11 cellular contexts compared by ENCODE assay signal in genomic region chr12:15225819-15226218, GRCh38. TPM values are rescaled to one million over a fixed set of nuclear protein-coding genes. Genes with fewer than 3 reads are reported as not detected.
DNase-seq lines count a peak whose midpoint lies in the region; ATAC-seq and TF ChIP-seq lines count a peak whose summit lies in the region.
"Not testable (repeated sequence)": the region's sequence is repeated elsewhere in the genome, so short reads cannot be mapped to it uniquely, and the experiment has no call there.
"Had no signal": no experiment of that assay in that cellular context is flagged by ENCODE, and none has a peak within 500 bp of the region (broad histone marks: within the 10 kb centered on the region; RNA-seq: fewer than 3 reads in every experiment).

No MANE protein-coding gene starts in this region.

- not testable (repeated sequence) for H3K27me3 ChIP-seq in uterus

- H3K9me3 ChIP-seq in HEK293 (ENCODE audit: control insufficient read depth, insufficient read depth, low read depth, low read length); uterus: not testable (repeated sequence)

- DNase-seq in NCI-H526 (lab: John Stamatoyannopoulos, UW) (peak; percentile 81 to 82), choroid plexus epithelial cell (ENCODE audit: low read depth) (peak; percentile 46)
- DNase-seq in uterus = not testable (repeated sequence)

- POLR2A ChIA-PET in HEK293 (lab: Yijun Ruan, JAX) = not testable (repeated sequence)

- not testable (repeated sequence) for H3K36me3 ChIP-seq in HEK293 (ENCODE audit: control insufficient read depth in 2 of 2, insufficient read depth in 1 of 2, low read length in 2 of 2); uterus

- CTCF ChIA-PET in HEK293 (lab: Yijun Ruan, JAX) = interaction anchor here (0.8 to 1.0 kb wide), 2 partner anchors 29 to 79 kb away, joined by 4 read pairs; no protein-coding TSS in a partner anchor

- intact Hi-C loops in uterus (cut with DNase I; ENCODE audit: low total_unique reads) = not testable (repeated sequence)

- not testable (repeated sequence) for TF ChIP-seq POLR2A in uterus (IDR thresholded peaks at IDR 0.05)

- not testable (repeated sequence) for H3K4me1 ChIP-seq in HEK293 (ENCODE audit: control insufficient read depth, insufficient read depth, low read length); uterus

- H3K4me3 ChIP-seq in HEK293 (ENCODE audit: low read depth, low read length); choroid plexus epithelial cell (ENCODE audit: low read depth, low read length); uterus: not testable (repeated sequence)

- TF ChIP-seq CTCF in HEK293 (tag by site-specific recombination; IDR thresholded peaks at IDR 0.05); choroid plexus epithelial cell (conservative IDR thresholded peaks at IDR 0.05; ENCODE audit: low read depth, low read length); uterus (IDR thresholded peaks at IDR 0.05): not testable (repeated sequence)

- H3K27ac ChIP-seq in HEK293 (ENCODE audit: extremely low read depth, low read depth, low read length) = not testable (repeated sequence)
- H3K27ac ChIP-seq in uterus = peak overlapping the region; percentile 37 to 98

- ATAC-seq in GM18511 (IDR thresholded peaks at IDR 0.05; ENCODE audit: unreplicated experiment) (peak; percentile 62), GM19397 (IDR thresholded peaks at IDR 0.05; ENCODE audit: unreplicated experiment) (peak; percentile 56), HG02943 (IDR thresholded peaks at IDR 0.05; ENCODE audit: low read depth, unreplicated experiment) (peak; percentile 64), HG03469 (IDR thresholded peaks at IDR 0.05; ENCODE audit: unreplicated experiment) (peak; percentile 31)

TF ChIP-seq in HEK293, 187 proteins besides CTCF, POLR2A, EP300 and RAD21:
- TF ChIP-seq SCRT2 (tag by site-specific recombination; IDR thresholded peaks at IDR 0.05) (peak; percentile 60), ZNF184 (tag by site-specific recombination; IDR thresholded peaks at IDR 0.05) (peak; percentile 70; the same call in 1 of the 2 replicates)

RNA-seq across cellular contexts. Expression of gene RERG, which starts 4.6 kb away (rescaled TPM):
- total RNA-seq in uterus = 100 to 1,000 TPM in 3 of 4 donors, 10 to 100 TPM in 1; 61.6 to 236 (median 150) TPM
- total RNA-seq: activated CD8-positive, alpha-beta memory T cell treated with anti-CD3 and anti-CD28 coated beads for 36 hours; CD4-positive, alpha-beta memory T cell; H9 had no signal
